In genomic region chr7:91880016-91880412, GRCh38 we compare ENCODE assay signal across 8 cellular contexts. TPM values are rescaled to one million over a fixed set of nuclear protein-coding genes. Genes with fewer than 3 reads are reported as not detected.
DNase-seq lines count a peak whose midpoint lies in the region; ATAC-seq and TF ChIP-seq lines count a peak whose summit lies in the region.

No MANE protein-coding gene starts in this region.

- H3K4me2 ChIP-seq in OCI-LY3 (ENCODE audit: low read length) (peak overlapping the region; percentile 70), fibroblast of lung (ENCODE audit: extremely low read depth, insufficient read depth, low read length) (peak overlapping the region; percentile 64)

- H3K27ac Mint-ChIP-seq in activated T-cell treated with anti-CD3 and anti-CD28 coated beads, Interleukin-2, amount 50 U/mL, for 24 hours = peak overlapping the region; percentile 96

- in situ Hi-C loops in gastrocnemius medialis (cut with MboI; ENCODE audit: low sequenced_read_pairs in 4 of 4) = no loop called here

- H4K20me1 ChIP-seq in OCI-LY3 (ENCODE audit: insufficient read depth, low read length) = no peaks in the 10 kb centered on the region
- peaks cover 2% of the 10 kb centered on the region for H4K20me1 ChIP-seq in fibroblast of lung (ENCODE audit: control insufficient read depth, extremely low read depth, insufficient read depth, low read length)

- peak overlapping the region; percentile 90 for H3K4me3 ChIP-seq in OCI-LY3 (ENCODE audit: low read length)
- peak overlapping the region; percentile 65 to 96 (median 93) for H3K4me3 ChIP-seq in fibroblast of lung (replicated peaks in 1 of 4; ENCODE audit: control extremely low read depth in 1 of 4, insufficient read depth in 1 of 4, low read depth in 3 of 4, low read length in 4 of 4)
- peak overlapping the region; percentile 66 to 80 (median 76) for H3K4me3 ChIP-seq in gastrocnemius medialis

- H3K36me3 Mint-ChIP-seq in activated T-cell treated with anti-CD3 and anti-CD28 coated beads, Interleukin-2, amount 50 U/mL, for 24 hours (ENCODE audit: low read depth) = peaks cover 55% of the 10 kb centered on the region

- no peaks in the 10 kb centered on the region for H3K27me3 ChIP-seq in OCI-LY3 (ENCODE audit: low read depth, low read length)
- H3K27me3 ChIP-seq in fibroblast of lung (ENCODE audit: control insufficient read depth, insufficient read depth, low read length) = no peaks in the 10 kb centered on the region
- H3K27me3 ChIP-seq in gastrocnemius medialis = no peaks in the 10 kb centered on the region

- intact Hi-C loops in gastrocnemius medialis (cut with DNase I; ENCODE audit: low total_unique reads) = loop anchor here (2.0 kb wide), 1 partner anchor 61 kb away; the partner anchor contains the start of gene AKAP9

- H3K9me3 Mint-ChIP-seq in activated T-cell treated with anti-CD3 and anti-CD28 coated beads, Interleukin-2, amount 50 U/mL, for 24 hours = no peaks in the 10 kb centered on the region

- H3K4me1 ChIP-seq in OCI-LY3 (ENCODE audit: low read length) = peaks cover 12% of the 10 kb centered on the region
- peaks cover 2% of the 10 kb centered on the region for H3K4me1 ChIP-seq in fibroblast of lung (ENCODE audit: control insufficient read depth, extremely low read depth, insufficient read depth, low read length)
- peaks cover 0 to 11% of the 10 kb centered on the region in 2 donors for H3K4me1 ChIP-seq in gastrocnemius medialis

- H3K27ac ChIP-seq in OCI-LY3 (ENCODE audit: low read length) = peak overlapping the region; percentile 22; the same call in 1 of the 2 replicates
- peak overlapping the region; percentile 59 for H3K27ac ChIP-seq in fibroblast of lung (ENCODE audit: insufficient read depth, low read length)
- peak overlapping the region in 2 of 4 donors; percentile 40 to 59 for H3K27ac ChIP-seq in gastrocnemius medialis

- TF ChIP-seq CTCF in OCI-LY3 (IDR thresholded peaks at IDR 0.05; ENCODE audit: low read depth, low read length) (no peak), fibroblast of lung (conservative IDR thresholded peaks at IDR 0.05 in 1 of 2, IDR thresholded peaks at IDR 0.05 in 1 of 2; ENCODE audit: low read depth in 1 of 2, low read length in 2 of 2) (no peak), gastrocnemius medialis (IDR thresholded peaks at IDR 0.05 in 4 of 5, conservative IDR thresholded peaks at IDR 0.05 in 1 of 5) (no peak)

- H3K4me1 Mint-ChIP-seq in activated T-cell treated with anti-CD3 and anti-CD28 coated beads, Interleukin-2, amount 50 U/mL, for 24 hours (ENCODE audit: low read depth) = peaks cover 49% of the 10 kb centered on the region

- DNase-seq in activated T-cell treated with anti-CD3 and anti-CD28 coated beads, Interleukin-2, amount 50 U/mL, for 24 hours = no peak
- DNase-seq in activated T-cell treated with anti-CD3 and anti-CD28 coated beads, Interleukin-2, amount 50 U/mL, for 48 hours = no peak
- DNase-seq in fibroblast of lung (ENCODE audit: low read depth in 2 of 2) (peak; percentile 9 to 21), gastrocnemius medialis (no peak), NCI-H345 (lab: John Stamatoyannopoulos, UW) (no peak), NCI-H187 (lab: John Stamatoyannopoulos, UW) (no peak), NCI-H1105 treated with DMSO at 0.1 percent for 48 hours (lab: John Stamatoyannopoulos, UW) (no peak)

- H3K9ac ChIP-seq in OCI-LY3 (ENCODE audit: low read length) = peak overlapping the region; percentile 76
- H3K9ac ChIP-seq in fibroblast of lung (ENCODE audit: insufficient read depth, low read length) = peak overlapping the region; percentile 71

- no peaks in the 10 kb centered on the region for H3K27me3 Mint-ChIP-seq in activated T-cell treated with anti-CD3 and anti-CD28 coated beads, Interleukin-2, amount 50 U/mL, for 24 hours

- H3K9me3 ChIP-seq in OCI-LY3 (ENCODE audit: insufficient read depth, low read length) (no peaks in the 10 kb centered on the region), fibroblast of lung (ENCODE audit: control insufficient read depth, insufficient read depth, low read depth, low read length) (no peaks in the 10 kb centered on the region), gastrocnemius medialis (no peaks in the 10 kb centered on the region)

- H2AFZ ChIP-seq in OCI-LY3 (ENCODE audit: low read depth, low read length) (peak overlapping the region; percentile 91), fibroblast of lung (ENCODE audit: low read length) (peak overlapping the region; percentile 94)

- peak overlapping the region; percentile 87 for H3K4me3 Mint-ChIP-seq in activated T-cell treated with anti-CD3 and anti-CD28 coated beads, Interleukin-2, amount 50 U/mL, for 24 hours

- H3K79me2 ChIP-seq in OCI-LY3 (ENCODE audit: low read length) (peaks cover 26% of the 10 kb centered on the region), fibroblast of lung (ENCODE audit: control insufficient read depth, insufficient read depth, low read length) (peaks cover 25% of the 10 kb centered on the region)

- peak in 1 of 2 donors; percentile 11 for ATAC-seq in gastrocnemius medialis

- no peak for TF ChIP-seq POLR2A in gastrocnemius medialis (IDR thresholded peaks at IDR 0.05)

- H3K36me3 ChIP-seq in OCI-LY3 (replicated peaks; ENCODE audit: low read depth, low read length) (no peaks in the 10 kb centered on the region), fibroblast of lung (ENCODE audit: control insufficient read depth, insufficient read depth, low read length) (no peaks in the 10 kb centered on the region), gastrocnemius medialis (no peaks in the 10 kb centered on the region)

RNA-seq across cellular contexts. Expression of gene MTERF1, which starts 0.5 kb away (rescaled TPM):
- total RNA-seq in fibroblast of lung (9.8 and 10.9 TPM in 2 replicates), gastrocnemius medialis (1 to 10 TPM; 3.3 to 5.5 (median 3.7) TPM)
- 8.8 and 10.9 TPM in 2 replicates for polyA plus RNA-seq in fibroblast of lung
- 6.9 and 7.4 TPM in 2 replicates for polyA plus RNA-seq in fibroblast of lung (2012)
- 0.30 and 0.39 TPM in 2 replicates for polyA minus RNA-seq in fibroblast of lung (ENCODE audit: low replicate concordance)

Comparison
In these comparisons a context has a peak if more than half of its experiments do, and no peak if none do; other contexts are left out.
1. DNase-seq: peak in fibroblast of lung (2 of 2); none in activated T-cell treated with anti-CD3 and anti-CD28 coated beads, Interleukin-2, amount 50 U/mL, for 24 hours (single experiment), activated T-cell treated with anti-CD3 and anti-CD28 coated beads, Interleukin-2, amount 50 U/mL, for 48 hours (0 of 2), gastrocnemius medialis (0 of 2), NCI-H345 (single experiment), NCI-H187 (0 of 2) and NCI-H1105 treated with DMSO at 0.1 percent for 48 hours (single experiment).
2. Peak in every context shown above with its lines, with median percentiles within 50 percentile points of each other: H3K4me3 ChIP-seq.